ENCODE assay signal across 11 cellular contexts in genomic region chrX:48854898-48855297, GRCh38. TPM values are rescaled to one million over a fixed set of nuclear protein-coding genes. Genes with fewer than 3 reads are reported as not detected.
A peak's percentile ranks its signal among the peaks of the same experiment; 100 is the strongest.
DNase-seq lines count a peak whose midpoint lies in the region; ATAC-seq and TF ChIP-seq lines count a peak whose summit lies in the region.
"Had no signal": no experiment of that assay in that cellular context is flagged by ENCODE, and none has a peak within 500 bp of the region (broad histone marks: within the 10 kb centered on the region; RNA-seq: fewer than 3 reads in every experiment).

No MANE protein-coding gene starts in this region.

- H3K4me3 Mint-ChIP-seq in T-cell, result no peak overlapping the region

- H3K27me3 Mint-ChIP-seq in T-cell, result peaks cover 10 to 27% of the 10 kb centered on the region in 2 donors

- TF ChIP-seq CTCF in A673 (conservative IDR thresholded peaks at IDR 0.05; ENCODE audit: low read depth, low read length) (peak; percentile 44; the same call in 1 of the 2 replicates), RWPE2 (IDR thresholded peaks at IDR 0.05; ENCODE audit: poor library complexity, severe bottlenecking) (peak; percentile 46), epithelial cell of proximal tubule (conservative IDR thresholded peaks at IDR 0.05; ENCODE audit: low read depth, low read length) (peak; percentile 55)

- H3K9me3 ChIP-seq in A673 (ENCODE audit: low read depth, low read length, poor library complexity, severe bottlenecking) (no peaks in the 10 kb centered on the region), RWPE2 (ENCODE audit: severe bottlenecking) (no peaks in the 10 kb centered on the region)

- H3K36me3 Mint-ChIP-seq in T-cell, result no peaks in the 10 kb centered on the region

- H3K27ac Mint-ChIP-seq in T-cell, result no peak overlapping the region

- CTCF ChIA-PET in A673 (lab: Charles Lee) (no interaction called here), T-cell (lab: Charles Lee) (no interaction called here)

- H3K9me3 Mint-ChIP-seq in T-cell, result no peaks in the 10 kb centered on the region

- H3K27ac ChIP-seq in A673 (ENCODE audit: low read depth, low read length, poor library complexity, severe bottlenecking) (no peak overlapping the region), RWPE2 (ENCODE audit: poor library complexity, severe bottlenecking) (no peak overlapping the region)

- BruUV-seq in A673 (replicated peaks; lab: Mats Ljungman, UMichigan), result no TSS peak

- H3K4me1 ChIP-seq in A673 (ENCODE audit: insufficient read depth, low read length, poor library complexity, severe bottlenecking) (no peaks in the 10 kb centered on the region), RWPE2 (ENCODE audit: insufficient read depth, poor library complexity, severe bottlenecking) (no peaks in the 10 kb centered on the region)

- intact Hi-C loops in A673 (cut with micrococcal nuclease; ENCODE audit: unreplicated experiment), result no loop called here

- H3K4me3 ChIP-seq in A673 (ENCODE audit: low read depth, low read length, poor library complexity, severe bottlenecking), result no peak overlapping the region
- no peak overlapping the region for H3K4me3 ChIP-seq in RWPE2 (ENCODE audit: severe bottlenecking)
- no peak overlapping the region for H3K4me3 ChIP-seq in epithelial cell of proximal tubule (ENCODE audit: low read depth, low read length)

- ATAC-seq in RWPE2 (ENCODE audit: low read depth), result no peak
- no peak for ATAC-seq in T-cell (replicated peaks in 1 of 4)
- no peak for ATAC-seq in HG03520 (IDR thresholded peaks at IDR 0.05; ENCODE audit: unreplicated experiment)
- no peak for ATAC-seq in HG03378 (IDR thresholded peaks at IDR 0.05; ENCODE audit: unreplicated experiment)
- ATAC-seq: stimulated activated naive CD8-positive, alpha-beta T cell treated with anti-CD3 and anti-CD28 coated beads, Interleukin-15, Interleukin-2, amounts not matched to agents 100 U/mL and 50 U/mL, for 24 hours had no signal

- POLR2A ChIA-PET in A673 (lab: Charles Lee; ENCODE audit: low non-redundant PET) (no interaction called here), T-cell (lab: Charles Lee) (interaction anchor here in 1 of 2 donors (0.7 kb wide), 1 partner anchor 265 kb away, joined by 3 read pairs; no protein-coding TSS in a partner anchor)

- H3K4me1 Mint-ChIP-seq in T-cell, result peaks cover 0 to 3% (median 0%) of the 10 kb centered on the region in 3 donors

- H3K27me3 ChIP-seq in A673 (replicated peaks; ENCODE audit: insufficient read depth, low read depth, low read length, poor library complexity) (no peaks in the 10 kb centered on the region), RWPE2 (ENCODE audit: insufficient read depth, poor library complexity, severe bottlenecking) (no peaks in the 10 kb centered on the region)

- H3K36me3 ChIP-seq in A673 (ENCODE audit: insufficient read depth, low read length, poor library complexity, severe bottlenecking) (no peaks in the 10 kb centered on the region), RWPE2 (ENCODE audit: low read depth) (no peaks in the 10 kb centered on the region)

- peak; percentile 15 for DNase-seq in A673 (ENCODE audit: low spot score)
- peak; percentile 39 for DNase-seq in ELR (ENCODE audit: low read depth)
- no peak for DNase-seq in RWPE2 (ENCODE audit: low spot score)
- DNase-seq in epithelial cell of proximal tubule (ENCODE audit: low read depth), result no peak
- no peak for DNase-seq in T-cell
- DNase-seq in activated CD4-positive, alpha-beta T cell treated with anti-CD3 and anti-CD28 coated beads for 48 hours, result no peak
- DNase-seq: DMS153; stimulated activated CD4-positive, alpha-beta T cell treated with anti-CD3 and anti-CD28 coated beads, Interleukin-12 subunit alpha, Interleukin-12 subunit beta, amount 100 ng/mL, for 4 hours; stimulated activated naive CD8-positive, alpha-beta T cell treated with anti-CD3 and anti-CD28 coated beads, Interleukin-15, Interleukin-2, amounts not matched to agents 100 U/mL and 50 U/mL, for 24 hours had no signal

RNA-seq across cellular contexts. Expression of gene PCSK1N, which starts 19.5 kb away (rescaled TPM):
- total RNA-seq in A673 (2021) (16.9 and 17.6 TPM in 2 replicates), epithelial cell of proximal tubule (12.4 and 19.3 TPM in 2 replicates), T-cell (10 to 100 TPM in 2 of 5 donors, 1 to 10 TPM in 3; 5.0 to 11.4 (median 9.1) TPM)

RNA-seq across cellular contexts. Expression of gene ERAS, which starts 28.6 kb away (rescaled TPM):
- not detected in 2 replicates for total RNA-seq in A673 (2021)
- total RNA-seq in epithelial cell of proximal tubule, result not detected in 2 replicates
- total RNA-seq in T-cell, result not detected

RNA-seq across cellular contexts. Expression of gene TIMM17B, which starts 42.7 kb away (rescaled TPM):
- total RNA-seq in A673 (2021) (60.8 and 72.4 TPM in 2 replicates), epithelial cell of proximal tubule (93.7 and 104 TPM in 2 replicates), T-cell (10 to 100 TPM; 40.5 to 52.1 (median 49.3) TPM)

RNA-seq across cellular contexts. Expression of gene PQBP1, which starts 42.8 kb away (rescaled TPM):
- total RNA-seq in A673 (2021) (113 and 133 TPM in 2 replicates), epithelial cell of proximal tubule (84.6 and 86.0 TPM in 2 replicates), T-cell (10 to 100 TPM; 62.5 to 79.5 (median 73.9) TPM)

RNA-seq across cellular contexts. Expression of gene HDAC6, which starts 53.0 kb away (rescaled TPM):
- total RNA-seq in A673 (2021) (49.4 and 82.5 TPM in 2 replicates), epithelial cell of proximal tubule (30.8 and 46.2 TPM in 2 replicates), T-cell (100 to 1,000 TPM; 106 to 121 (median 113) TPM)

Comparison
In these comparisons a context has a peak if more than half of its experiments do, and no peak if none do; other contexts are left out.
1. DNase-seq: peak in A673 (single experiment) and ELR (single experiment); none in RWPE2 (single experiment), epithelial cell of proximal tubule (single experiment), T-cell (0 of 34) and activated CD4-positive, alpha-beta T cell treated with anti-CD3 and anti-CD28 coated beads for 48 hours (single experiment).
2. Peak in every context shown above with its lines, with median percentiles within 50 percentile points of each other: CTCF ChIP-seq.